ENCODE assay signal across 40 cellular contexts in genomic region chr4:75858721-75859120, GRCh38. TPM values are rescaled to one million over a fixed set of nuclear protein-coding genes. Genes with fewer than 3 reads are reported as not detected.
"Had no signal": no experiment of that assay in that cellular context is flagged by ENCODE, and none has a peak within 500 bp of the region (broad histone marks: within the 10 kb centered on the region; RNA-seq: fewer than 3 reads in every experiment).

No MANE protein-coding gene starts in this region.

- H3K4me3 ChIP-seq: adrenal gland, ascending aorta, body of pancreas, breast epithelium, cardiac muscle cell had no signal

- H3K4me1 ChIP-seq: adrenal gland, ascending aorta, body of pancreas, breast epithelium had no signal

- H3K27ac ChIP-seq: adrenal gland, ascending aorta, body of pancreas, brain microvascular endothelial cell, breast epithelium, cardiac muscle cell had no signal

- H3K27me3 ChIP-seq: adrenal gland, ascending aorta, body of pancreas, brain microvascular endothelial cell, breast epithelium had no signal

- ATAC-seq: activated naive CD4-positive, alpha-beta T cell treated with anti-CD3 and anti-CD28 coated beads, Interleukin-2, amount 50 U/mL, for 72 hours; activated naive CD8-positive, alpha-beta T cell treated with anti-CD3 and anti-CD28 coated beads, Interleukin-2, amount 50 U/mL, for 24 hours; activated T-cell treated with anti-CD3 and anti-CD28 coated beads, Interleukin-2, amount 50 U/mL, for 4 hours; activated T-cell treated with anti-CD3 and anti-CD28 coated beads, Interleukin-2, amount 50 U/mL, for 72 hours; activated T-helper 17 cell treated with anti-CD3 and anti-CD28 coated beads, Interleukin-2, amount 50 U/mL, for 72 hours; body of pancreas had no signal

- H3K9me3 ChIP-seq: adrenal gland, ascending aorta, body of pancreas, breast epithelium had no signal

- H3K36me3 ChIP-seq: adrenal gland, ascending aorta, brain microvascular endothelial cell, breast epithelium, cardiac muscle cell had no signal

- FAIRE-seq: astrocyte, bronchial epithelial cell had no signal

- DNase-seq: activated effector memory CD4-positive, alpha-beta T cell treated with anti-CD3 and anti-CD28 coated beads, Interleukin-2, amount 50 U/mL, for 16 hours; activated effector memory CD4-positive, alpha-beta T cell treated with Interleukin-2 at 50 U/mL for 16 hours; activated gamma-delta T cell; activated gamma-delta T cell treated with Interleukin-2 at 50 U/mL for 16 hours; activated naive CD4-positive, alpha-beta T cell; activated naive CD4-positive, alpha-beta T cell treated with anti-CD3 and anti-CD28 coated beads for 36 hours; activated naive CD4-positive, alpha-beta T cell treated with anti-CD3 and anti-CD28 coated beads, Interleukin-2, amount 10 ng/mL, durations not matched to agents 7 days and 5 days; activated naive CD4-positive, alpha-beta T cell treated with anti-CD3 and anti-CD28 coated beads, Interleukin-2, amount 50 U/mL, for 16 hours; activated naive CD4-positive, alpha-beta T cell treated with Interleukin-2 at 50 U/mL for 16 hours; activated naive CD8-positive, alpha-beta T cell treated with anti-CD3 and anti-CD28 coated beads for 36 hours; activated naive CD8-positive, alpha-beta T cell treated with anti-CD3 and anti-CD28 coated beads, Interleukin-2, amount 10 ng/mL, durations not matched to agents 7 days and 5 days; activated naive CD8-positive, alpha-beta T cell treated with anti-CD3 and anti-CD28 coated beads, Interleukin-2, amount 50 U/mL, for 24 hours; activated T-cell treated with anti-CD3 and anti-CD28 coated beads, Interleukin-2, amount 50 U/mL, for 1 hour; activated T-cell treated with anti-CD3 and anti-CD28 coated beads, Interleukin-2, amount 50 U/mL, for 24 hours; activated T-cell treated with anti-CD3 and anti-CD28 coated beads, Interleukin-2, amount 50 U/mL, for 4 hours; activated T-cell treated with anti-CD3 and anti-CD28 coated beads, Interleukin-2, amount 50 U/mL, for 48 hours; activated T-cell treated with anti-CD3 and anti-CD28 coated beads, Interleukin-2, amount 50 U/mL, for 72 hours; adrenal gland; amniotic stem cell; amygdala; anterior cingulate cortex; aorta; body of pancreas; brain microvascular endothelial cell; caudate nucleus; central memory CD4-positive, alpha-beta T cell; cerebellar nuclear complex had no signal

RNA-seq across cellular contexts. Expression of gene PPEF2, which starts 43.5 kb away (rescaled TPM):
- total RNA-seq: activated naive CD8-positive, alpha-beta T cell treated with anti-CD3 and anti-CD28 coated beads for 36 hours; activated T-cell treated with anti-CD3 and anti-CD28 coated beads, Interleukin-2, amount 50 U/mL, for 4 hours; activated T-cell treated with anti-CD3 and anti-CD28 coated beads, Interleukin-2, amount 50 U/mL, for 72 hours; activated T-helper 1 cell treated with anti-CD3 and anti-CD28 coated beads, Interleukin-12 subunit alpha, Interleukin-12 subunit beta, Interleukin-2, Interleukin-4 antibody, amounts not matched to agents 30 ng/mL and 10 ng/mL and 1 ng/mL, durations not matched to agents 14 hours and 24 hours and 36 hours; activated T-helper 2 cell treated with anti-CD3 and anti-CD28 coated beads, Interferon-gamma antibody, Interleukin-2, Interleukin-4, amounts not matched to agents 10 μg/mL and 5 μg/mL and 100 μg/mL, durations not matched to agents 14 hours and 24 hours and 36 hours; ascending aorta; astrocyte; body of pancreas; bronchial epithelial cell; cardiac muscle cell; cardiac septum; cerebellum; chondrocyte had no signal
- polyA plus RNA-seq: adipose tissue, cardiac muscle cell had no signal
